Comparison of ENCODE assay signal across 1 cellular context in the genomic region with DNA sequence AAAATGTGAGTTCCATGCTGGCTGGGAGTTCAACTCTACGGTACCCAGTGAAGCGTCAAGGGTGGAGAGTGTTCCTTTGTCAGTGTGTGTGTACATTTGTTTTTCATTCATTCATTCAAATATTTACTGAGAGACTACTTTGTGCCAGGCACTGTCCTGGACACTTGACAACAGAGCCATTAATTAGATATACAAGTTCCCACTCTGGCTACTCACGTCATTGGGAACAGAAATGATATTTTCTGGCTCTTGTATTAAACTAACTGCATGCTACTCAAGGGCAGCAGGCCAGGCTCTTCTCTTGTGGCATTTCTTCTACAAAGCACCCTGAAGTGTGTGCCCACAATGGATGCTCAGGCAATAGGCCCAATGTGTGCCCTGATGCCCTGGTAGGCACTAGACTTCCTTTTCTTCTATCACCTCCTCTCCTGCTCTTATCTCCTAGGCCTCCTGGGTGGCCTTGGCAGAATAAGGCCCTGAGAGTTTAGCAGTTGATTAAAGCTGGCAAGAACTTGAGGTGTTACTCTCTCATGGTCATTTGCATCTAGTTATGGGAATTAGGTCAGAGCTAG.
TF ChIP-seq lines count a peak whose summit lies in the region.

No MANE protein-coding gene starts in this region.

TF ChIP-seq in H1, 55 proteins besides CTCF, POLR2A, EP300 and RAD21:
- TF ChIP-seq CHD2 (IDR thresholded peaks at IDR 0.05; ENCODE audit: low read length) (no peak), JUND (IDR thresholded peaks at IDR 0.05; ENCODE audit: low read length) (no peak), SRF (IDR thresholded peaks at IDR 0.05; ENCODE audit: low read depth, low read length) (no peak), ASH2L (IDR thresholded peaks at IDR 0.05; ENCODE audit: low read length) (no peak), EGR1 (IDR thresholded peaks at IDR 0.05; ENCODE audit: borderline replicate concordance, low read depth, low read length) (no peak), CBX5 (IDR thresholded peaks at IDR 0.05; ENCODE audit: low read depth, low read length) (no peak), HDAC6 (IDR thresholded peaks at IDR 0.05; ENCODE audit: low read depth, low read length) (no peak), BACH1 (IDR thresholded peaks at IDR 0.05; ENCODE audit: low read length) (no peak), RBBP5 (IDR thresholded peaks at IDR 0.05; ENCODE audit: borderline replicate concordance, low read depth, low read length) (no peak), POLR2AphosphoS5 (IDR thresholded peaks at IDR 0.05; ENCODE audit: low read depth, low read length) (no peak), NANOG (IDR thresholded peaks at IDR 0.05; ENCODE audit: insufficient read depth, low read depth, low read length, poor library complexity, severe bottlenecking) (no peak), CBX8 (IDR thresholded peaks at IDR 0.05; ENCODE audit: borderline replicate concordance, low read depth, low read length) (no peak), CHD1 (IDR thresholded peaks at IDR 0.05; ENCODE audit: low read depth, low read length) (no peak), TAF7 (optimal IDR thresholded peaks at IDR 0.05; ENCODE audit: borderline replicate concordance, low read depth, low read length) (no peak), GTF2F1 (IDR thresholded peaks at IDR 0.05; ENCODE audit: borderline replicate concordance, low read depth, low read length) (no peak), CREB1 (IDR thresholded peaks at IDR 0.05) (no peak), NRF1 (IDR thresholded peaks at IDR 0.05; ENCODE audit: low read depth, low read length) (no peak)
